In genomic region chr16:78800535-78800934, GRCh38 we compare ENCODE assay signal across 16 cellular contexts.
"Had no signal": no experiment of that assay in that cellular context is flagged by ENCODE, and none has a peak within 500 bp of the region (broad histone marks: within the 10 kb centered on the region; RNA-seq: fewer than 3 reads in every experiment).

No MANE protein-coding gene starts in this region.

- H3K79me2 ChIP-seq: hepatocyte had no signal

- H3K4me1 ChIP-seq: adrenal gland, gastroesophageal sphincter, lower lobe of right lung, prostate gland, upper lobe of left lung had no signal

- H3K27me3 Mint-ChIP-seq: naive thymus-derived CD8-positive, alpha-beta T cell had no signal

- H3K27me3 ChIP-seq: adrenal gland, gastroesophageal sphincter, hepatocyte, upper lobe of left lung had no signal

- H3K4me3 Mint-ChIP-seq: naive thymus-derived CD8-positive, alpha-beta T cell had no signal

- H3K27ac ChIP-seq: adrenal gland, epithelial cell of prostate, gastroesophageal sphincter, hepatocyte, lower lobe of right lung, prostate gland, upper lobe of left lung had no signal

- DNase-seq: activated CD4-positive, alpha-beta T cell treated with anti-CD3 and anti-CD28 coated beads, Interleukin-2, amount 50 U/mL, for 4 hours; activated CD4-positive, CD25-positive, alpha-beta regulatory T cell; activated CD8-positive, alpha-beta memory T cell treated with anti-CD3 and anti-CD28 coated beads, Interleukin-2, amount 50 U/mL, for 48 hours; activated naive CD4-positive, alpha-beta T cell treated with anti-CD3 and anti-CD28 coated beads, Interleukin-2, amount 50 U/mL, for 16 hours; adrenal gland; lower lobe of right lung; naive thymus-derived CD8-positive, alpha-beta T cell; occipital lobe; stimulated activated CD4-positive, alpha-beta T cell treated with anti-CD3 and anti-CD28 coated beads, Interleukin-2, amount 100 ng/mL, for 24 hours; stimulated activated naive CD4-positive, alpha-beta T cell treated with Interleukin-2 at 50 U/mL for 16 hours; upper lobe of left lung had no signal

- H3K4me2 ChIP-seq: hepatocyte had no signal

- ATAC-seq: gastroesophageal sphincter; lower lobe of right lung; naive thymus-derived CD8-positive, alpha-beta T cell; sciatic nerve had no signal

- H3K4me3 ChIP-seq: adrenal gland, gastroesophageal sphincter, hepatocyte, lower lobe of right lung, prostate gland, upper lobe of left lung had no signal

- H3K36me3 ChIP-seq: adrenal gland, gastroesophageal sphincter, lower lobe of right lung, prostate gland, upper lobe of left lung had no signal

- H3K27ac Mint-ChIP-seq: naive thymus-derived CD8-positive, alpha-beta T cell had no signal
